In genomic region chr10:5813341-5814109, GRCh38 we compare ENCODE assay signal across 8 cellular contexts. TPM values are rescaled to one million over a fixed set of nuclear protein-coding genes. Genes with fewer than 3 reads are reported as not detected.
A peak's percentile ranks its signal among the peaks of the same experiment; 100 is the strongest.
DNase-seq lines count a peak whose midpoint lies in the region; ATAC-seq and TF ChIP-seq lines count a peak whose summit lies in the region.

GDI2 (minus strand) TSS chr10:5813434; CDS start chr10:5813258, 176 bp downstream.

- H3K27me3 ChIP-seq in rectal smooth muscle tissue (ENCODE audit: control insufficient read depth, insufficient read depth, low read length) = no peaks in the 10 kb centered on the region
- no peaks in the 10 kb centered on the region for H3K27me3 ChIP-seq in vagina

- intact Hi-C loops in vagina (cut with DNase I) = loop anchor here (10.0 kb wide), 2 partner anchors 61 to 129 kb away; partner anchors contain the start of gene TASOR2

- no peak for TF ChIP-seq CTCF in astrocyte of the cerebellum (IDR thresholded peaks at IDR 0.05; ENCODE audit: low read depth, low read length, missing control alignments)
- TF ChIP-seq CTCF in vagina (IDR thresholded peaks at IDR 0.05) = no peak

- H3K36me3 ChIP-seq in rectal smooth muscle tissue (ENCODE audit: control insufficient read depth, insufficient read depth, low read length) (no peaks in the 10 kb centered on the region), vagina (no peaks in the 10 kb centered on the region)

- peak in 1 of 2 donors; percentile 80 for TF ChIP-seq POLR2A in vagina (IDR thresholded peaks at IDR 0.05)

- H3K4me1 ChIP-seq in rectal smooth muscle tissue (ENCODE audit: control insufficient read depth, insufficient read depth, low read length) (peaks cover 19% of the 10 kb centered on the region), vagina (peaks cover 49% of the 10 kb centered on the region)

- in situ Hi-C loops in astrocyte of the cerebellum (cut with HindIII; ENCODE audit: low sequenced_read_pairs) = loop anchor here (5.0 kb wide), 1 partner anchor 64 kb away; no protein-coding TSS in a partner anchor

- H3K9ac ChIP-seq in rectal smooth muscle tissue (ENCODE audit: low read length) = peak within 1 kb of the TSS; percentile 87

- ATAC-seq in GM18517 (IDR thresholded peaks at IDR 0.05; ENCODE audit: unreplicated experiment) (peak; percentile 59), HG03039 (IDR thresholded peaks at IDR 0.05; ENCODE audit: unreplicated experiment) (peak; percentile 80)

- H3K27ac ChIP-seq in rectal smooth muscle tissue (ENCODE audit: low read depth, low read length) (peak within 1 kb of the TSS; percentile 98), vagina (peak within 1 kb of the TSS; percentile 99)

- DNase-seq in NCI-H2081 (lab: John Stamatoyannopoulos, UW) (peak; percentile 90 to 93), T-helper 9 cell (peak; percentile 94), astrocyte of the cerebellum (ENCODE audit: low read depth) (peak; percentile 87), hepatic stellate cell (ENCODE audit: low spot score) (peak; percentile 98), vagina (ENCODE audit: extremely low spot score in 2 of 2) (peak in 1 of 2 donors; percentile 96)

- no peaks in the 10 kb centered on the region for H3K9me3 ChIP-seq in vagina

- H3K4me3 ChIP-seq in astrocyte of the cerebellum (ENCODE audit: low read depth, low read length) = peak within 1 kb of the TSS; percentile 90
- peak within 1 kb of the TSS; percentile 97 for H3K4me3 ChIP-seq in rectal smooth muscle tissue (ENCODE audit: low read length)
- H3K4me3 ChIP-seq in vagina = peak within 1 kb of the TSS; percentile 91 to 100

RNA-seq across cellular contexts. Expression of gene GDI2, which starts in this region (rescaled TPM):
- 174 TPM for total RNA-seq in vagina
